11 cellular contexts compared by ENCODE assay signal in the genomic region with DNA sequence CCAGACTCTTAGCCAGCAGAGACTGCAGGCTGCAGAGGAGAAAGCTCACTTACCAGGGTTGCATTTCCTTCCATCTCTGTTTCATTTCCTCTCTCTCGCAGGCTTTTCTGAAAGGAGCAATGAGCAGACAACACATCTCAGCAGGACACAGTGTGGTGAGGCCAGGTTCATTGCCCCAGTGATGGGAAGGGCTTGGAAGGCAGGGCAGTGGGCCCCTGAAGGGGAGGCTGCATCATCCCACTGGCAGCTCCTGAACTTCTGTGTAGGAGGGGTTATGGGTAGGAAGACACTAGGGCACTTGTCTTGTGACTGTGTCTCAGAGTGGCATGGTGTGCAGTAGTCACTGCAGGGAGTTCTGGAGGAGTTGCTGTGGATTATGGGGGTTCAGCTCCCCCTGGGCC.
DNase-seq lines count a peak whose midpoint lies in the region; ATAC-seq and TF ChIP-seq lines count a peak whose summit lies in the region.
"Had no signal": no experiment of that assay in that cellular context is flagged by ENCODE, and none has a peak within 500 bp of the region (broad histone marks: within the 10 kb centered on the region; RNA-seq: fewer than 3 reads in every experiment).

No MANE protein-coding gene starts in this region.

- no peaks in the 10 kb centered on the region for H3K36me3 ChIP-seq in GM06990 (ENCODE audit: control insufficient read depth, insufficient read depth, low read length)

- ATAC-seq in GM19438 (IDR thresholded peaks at IDR 0.05; ENCODE audit: low read depth, unreplicated experiment) (peak; percentile 99), HG03045 (IDR thresholded peaks at IDR 0.05; ENCODE audit: unreplicated experiment) (peak; percentile 84)

- H3K27me3 ChIP-seq in GM06990 (replicated peaks; ENCODE audit: control insufficient read depth, insufficient read depth, low read length) = no peaks in the 10 kb centered on the region

- DNase-seq in GM06990 (ENCODE audit: extremely low read depth, insufficient read length) (peak; percentile 52), SIG-M5 treated with dmso at 0.1 percent for 504 hours (lab: John Stamatoyannopoulos, UW; ENCODE audit: unreplicated experiment) (peak; percentile 70), inferior parietal cortex (ENCODE audit: extremely low spot score) (no peak), GDM1 (lab: John Stamatoyannopoulos, UW) (no peak)
- no peak for DNase-seq in activated CD4-positive, alpha-beta T cell treated with anti-CD3 and anti-CD28 coated beads, Interleukin-2, amount 50 U/mL, for 4 hours
- no peak for DNase-seq in stimulated activated CD4-positive, alpha-beta T cell treated with anti-CD3 and anti-CD28 coated beads, Interleukin-2, amount 100 ng/mL, for 24 hours
- DNase-seq: activated CD8-positive, alpha-beta memory T cell treated with anti-CD3 and anti-CD28 coated beads, Interleukin-2, amount 50 U/mL, for 4 hours; CD8-positive, alpha-beta memory T cell; dermis blood vessel endothelial cell had no signal

- no peak overlapping the region for H3K4me3 ChIP-seq in GM06990 (replicated peaks; ENCODE audit: low read depth, low read length)

- no peak for TF ChIP-seq CTCF in GM06990 (IDR thresholded peaks at IDR 0.05; ENCODE audit: insufficient read depth, low read length, poor library complexity, severe bottlenecking)

Comparison
In these comparisons a context has a peak if more than half of its experiments do, and no peak if none do; other contexts are left out.
1. DNase-seq: peak in GM06990 (single experiment) and SIG-M5 treated with dmso at 0.1 percent for 504 hours (single experiment); none in inferior parietal cortex (single experiment), activated CD4-positive, alpha-beta T cell treated with anti-CD3 and anti-CD28 coated beads, Interleukin-2, amount 50 U/mL, for 4 hours (0 of 2), stimulated activated CD4-positive, alpha-beta T cell treated with anti-CD3 and anti-CD28 coated beads, Interleukin-2, amount 100 ng/mL, for 24 hours (0 of 2) and GDM1 (single experiment).